ENCODE assay signal across 17 cellular contexts in the genomic region with DNA sequence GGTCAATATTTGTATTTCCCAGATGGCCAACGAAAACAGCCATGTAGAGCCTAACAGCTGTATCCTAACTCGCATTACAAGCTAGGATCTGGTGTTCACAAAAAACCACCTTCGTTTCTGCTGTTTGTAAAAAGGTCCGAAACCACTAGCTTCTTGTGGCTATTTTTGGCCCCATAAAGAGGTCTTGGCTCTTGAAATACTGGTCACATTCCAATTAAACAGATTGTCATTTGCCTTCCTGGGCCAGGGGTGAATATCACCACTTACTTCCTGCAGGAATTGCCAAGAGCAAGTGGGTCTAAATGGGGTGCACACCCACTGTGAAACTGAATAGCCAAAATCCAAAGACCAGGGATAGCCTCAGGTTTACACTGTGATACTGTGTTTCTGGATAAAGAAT.
"Had no signal": no experiment of that assay in that cellular context is flagged by ENCODE, and none has a peak within 500 bp of the region (broad histone marks: within the 10 kb centered on the region; RNA-seq: fewer than 3 reads in every experiment).

No MANE protein-coding gene starts in this region.

- H3K4me1 ChIP-seq: lower lobe of right lung, parathyroid adenoma, right lobe of liver, tibial nerve had no signal

- H3K9me3 Mint-ChIP-seq: natural killer cell treated with Interleukin-12 subunit alpha and Interleukin-12 subunit beta and Interleukin-15 and Interleukin-18, amount 100 ng/mL, for 72 hours had no signal

- ATAC-seq: left colon; lower lobe of right lung; natural killer cell treated with Interleukin-12 subunit alpha and Interleukin-12 subunit beta and Interleukin-15 and Interleukin-18, amount 100 ng/mL, for 72 hours had no signal

- H3K27ac ChIP-seq: dorsolateral prefrontal cortex, lower lobe of right lung, parathyroid adenoma, right lobe of liver, tibial nerve had no signal

- H3K4me3 Mint-ChIP-seq: activated naive CD8-positive, alpha-beta T cell; natural killer cell treated with Interleukin-12 subunit alpha and Interleukin-12 subunit beta and Interleukin-15 and Interleukin-18, amount 100 ng/mL, for 72 hours; stimulated activated naive CD8-positive, alpha-beta T cell treated with anti-CD3 and anti-CD28 coated beads, Interleukin-15, Interleukin-2, amounts not matched to agents 100 ng/mL and 50 ng/mL, for 24 hours had no signal

- H3K27ac Mint-ChIP-seq: activated naive CD8-positive, alpha-beta T cell; natural killer cell treated with Interleukin-12 subunit alpha and Interleukin-12 subunit beta and Interleukin-15 and Interleukin-18, amount 100 ng/mL, for 72 hours had no signal

- DNase-seq: activated CD8-positive, alpha-beta memory T cell treated with anti-CD3 and anti-CD28 coated beads, Interleukin-2, amount 50 U/mL, for 4 hours; dorsolateral prefrontal cortex; foreskin fibroblast; glutamatergic neuron; hypothalamus; islet precursor cell; left colon; lower lobe of right lung; right lobe of liver; small intestine; stimulated activated CD4-positive, alpha-beta T cell treated with anti-CD3 and anti-CD28 coated beads, Interleukin-15, amount 100 ng/mL, for 24 hours; stimulated activated CD4-positive, alpha-beta T cell treated with anti-CD3 and anti-CD28 coated beads, Interleukin-2, amount 100 ng/mL, for 48 hours had no signal

- H3K36me3 Mint-ChIP-seq: activated naive CD8-positive, alpha-beta T cell; natural killer cell treated with Interleukin-12 subunit alpha and Interleukin-12 subunit beta and Interleukin-15 and Interleukin-18, amount 100 ng/mL, for 72 hours had no signal

- H3K4me3 ChIP-seq: dorsolateral prefrontal cortex, lower lobe of right lung, right lobe of liver, tibial nerve had no signal

- H3K36me3 ChIP-seq: lower lobe of right lung, right lobe of liver, tibial nerve had no signal

- H3K27me3 ChIP-seq: right lobe of liver, tibial nerve had no signal

- H3K27me3 Mint-ChIP-seq: activated naive CD8-positive, alpha-beta T cell; stimulated activated naive CD8-positive, alpha-beta T cell treated with anti-CD3 and anti-CD28 coated beads, Interleukin-15, Interleukin-2, amounts not matched to agents 100 ng/mL and 50 ng/mL, for 24 hours had no signal

- H3K9me3 ChIP-seq: lower lobe of right lung, right lobe of liver had no signal
